Comparison of ENCODE assay signal across 8 cellular contexts in genomic region chr14:100078997-100079561, GRCh38. TPM values are rescaled to one million over a fixed set of nuclear protein-coding genes. Genes with fewer than 3 reads are reported as not detected.
DNase-seq lines count a peak whose midpoint lies in the region; ATAC-seq and TF ChIP-seq lines count a peak whose summit lies in the region.

No MANE protein-coding gene starts in this region.

- H3K36me3 Mint-ChIP-seq in endodermal cell (ENCODE audit: low read depth) (no peaks in the 10 kb centered on the region), Calu3 (ENCODE audit: insufficient read depth, unreplicated experiment) (no peaks in the 10 kb centered on the region)

- H3K4me3 Mint-ChIP-seq in endodermal cell (no peak overlapping the region), Calu3 (ENCODE audit: low read depth, unreplicated experiment) (no peak overlapping the region)

- TF ChIP-seq POLR2A in spleen (IDR thresholded peaks at IDR 0.05), result no peak

- intact Hi-C loops in spleen (cut with DNase I; ENCODE audit: low total_unique reads) (no loop called here), Calu3 (cut with micrococcal nuclease; ENCODE audit: unreplicated experiment) (no loop called here)

- H3K4me3 ChIP-seq in AG10803 (ENCODE audit: low read length) (no peak overlapping the region), endodermal cell (ENCODE audit: low read length) (no peak overlapping the region), spleen (peak overlapping the region in 4 of 8 donors; percentile 4 to 42 (median 9))

- H3K27ac Mint-ChIP-seq in endodermal cell (peak overlapping the region; percentile 28), Calu3 (ENCODE audit: unreplicated experiment) (no peak overlapping the region)

- CTCF ChIA-PET in Calu3 (lab: Charles Lee), result interaction anchor here (0.7 to 1.0 kb wide), 3 partner anchors 8 to 76 kb away, joined by 3 read pairs; no protein-coding TSS in a partner anchor

- H3K27ac ChIP-seq in endodermal cell (ENCODE audit: low read depth, low read length), result no peak overlapping the region
- H3K27ac ChIP-seq in spleen, result peak overlapping the region; percentile 20 to 82 (median 67)

- no peak overlapping the region for H3K9ac ChIP-seq in endodermal cell (ENCODE audit: extremely low read depth, low read length, poor library complexity, severe bottlenecking)

- H3K4me1 Mint-ChIP-seq in endodermal cell (peaks cover 21% of the 10 kb centered on the region), Calu3 (ENCODE audit: low read depth, unreplicated experiment) (no peaks in the 10 kb centered on the region)

- no TSS peak for BruUV-seq in Calu3 (replicated peaks; lab: Mats Ljungman, UMichigan)

- H3K27me3 Mint-ChIP-seq in endodermal cell (ENCODE audit: insufficient read depth), result no peaks in the 10 kb centered on the region
- H3K27me3 Mint-ChIP-seq in Calu3 (ENCODE audit: unreplicated experiment), result no peaks in the 10 kb centered on the region

- H3K27me3 ChIP-seq in endodermal cell (ENCODE audit: control insufficient read depth, insufficient read depth, low read length, poor library complexity, severe bottlenecking) (no peaks in the 10 kb centered on the region), spleen (replicated peaks in 1 of 7) (no peaks in the 10 kb centered on the region)

- peak; percentile 51 for ATAC-seq in GM21528 (IDR thresholded peaks at IDR 0.05; ENCODE audit: low FRiP score, unreplicated experiment)

- 66 to 67% methylated on average over 7 to 8 of the region's 8 CpGs for WGBS in endodermal cell (ENCODE audit: insufficient coverage in 1 of 2, insufficient read length in 1 of 2), 2 experiments
- WGBS in spleen, 5 donors, result 25 to 33% (median 32%) methylated on average over 5 to 8 of the region's 8 CpGs

- H3K9me3 Mint-ChIP-seq in endodermal cell (no peaks in the 10 kb centered on the region), Calu3 (ENCODE audit: low read depth, unreplicated experiment) (no peaks in the 10 kb centered on the region)

- H3K9me3 ChIP-seq in endodermal cell (ENCODE audit: control insufficient read depth, low read length) (no peaks in the 10 kb centered on the region), spleen (no peaks in the 10 kb centered on the region)

- no peaks in the 10 kb centered on the region for H3K4me1 ChIP-seq in endodermal cell (ENCODE audit: control insufficient read depth, insufficient read depth, low read length)
- H3K4me1 ChIP-seq in spleen, result peaks cover 49 to 100% (median 99%) of the 10 kb centered on the region in 6 donors

- 0 out of 2 replicates have a peak, but pooled peaks have one; percentile 7 for TF ChIP-seq CTCF in AG10803 (conservative IDR thresholded peaks at IDR 0.05; ENCODE audit: low read length)
- TF ChIP-seq CTCF in endodermal cell (conservative IDR thresholded peaks at IDR 0.05), result peak; percentile 45
- TF ChIP-seq CTCF in spleen (IDR thresholded peaks at IDR 0.05 in 8 of 11, conservative IDR thresholded peaks at IDR 0.05 in 3 of 11), result no peak
- TF ChIP-seq CTCF in Calu3 (IDR thresholded peaks at IDR 0.05; ENCODE audit: unreplicated experiment), result no peak

- DNase-seq in AG10803 (ENCODE audit: low read depth) (peak; percentile 84), MV-4-11 (lab: John Stamatoyannopoulos, UW) (peak; percentile 58), endodermal cell (peak; percentile 89), spleen (peak; percentile 87), NCI-H226 (no peak), Calu3 (no peak)
- DNase-seq in activated CD8-positive, alpha-beta memory T cell treated with anti-CD3 and anti-CD28 coated beads for 1 hour (ENCODE audit: extremely low read depth in 1 of 2, low read depth in 1 of 2), result peak; percentile 72 to 78

- no peaks in the 10 kb centered on the region for H3K36me3 ChIP-seq in endodermal cell (ENCODE audit: control insufficient read depth, insufficient read depth, low read length)
- H3K36me3 ChIP-seq in spleen, result peaks cover 0 to 57% (median 1%) of the 10 kb centered on the region in 6 donors

RNA-seq across cellular contexts. Expression of gene EVL, which starts 13.9 kb away (rescaled TPM):
- 10 to 100 TPM; 61.1 to 71.3 TPM for total RNA-seq in endodermal cell
- 234 TPM for polyA plus RNA-seq in endodermal cell (2013, experiment 1 of 2)
- 188 TPM for polyA plus RNA-seq in endodermal cell (2013, experiment 2 of 2)
- 100 to 1,000 TPM; 244 to 336 (median 283) TPM for total RNA-seq in spleen
- polyA plus RNA-seq in spleen, result 100 to 1,000 TPM; 169 to 184 (median 183) TPM
- 24.7 and 33.5 TPM in 2 replicates for total RNA-seq in Calu3 (2022)

Comparison
In these comparisons a context has a peak if more than half of its experiments do, and no peak if none do; other contexts are left out.
1. DNase-seq: peak in AG10803 (single experiment), MV-4-11 (single experiment), activated CD8-positive, alpha-beta memory T cell treated with anti-CD3 and anti-CD28 coated beads for 1 hour (2 of 2), endodermal cell (single experiment) and spleen (single experiment); none in NCI-H226 (single experiment) and Calu3 (single experiment).
2. CTCF ChIP-seq: peak in AG10803 (single experiment) and endodermal cell (single experiment); none in spleen (0 of 11) and Calu3 (single experiment).